In genomic region chrX:372856-373640, GRCh38 we compare ENCODE assay signal across 8 cellular contexts. TPM values are rescaled to one million over a fixed set of nuclear protein-coding genes. Genes with fewer than 3 reads are reported as not detected.
DNase-seq lines count a peak whose midpoint lies in the region; ATAC-seq, FAIRE-seq and TF ChIP-seq lines count a peak whose summit lies in the region.

No MANE protein-coding gene starts in this region.

- no peak for TF ChIP-seq POLR2A in H1 (IDR thresholded peaks at IDR 0.05; ENCODE audit: control extremely low read depth in 1 of 2, low read depth in 2 of 2, low read length in 2 of 2)
- TF ChIP-seq POLR2A in uterus (IDR thresholded peaks at IDR 0.05): no peak

- H2BK20ac ChIP-seq in H1 (ENCODE audit: low read length): no peak overlapping the region

- H3K4me3 Mint-ChIP-seq in naive thymus-derived CD8-positive, alpha-beta T cell: peak overlapping the region; percentile 24 to 77 (median 64)

- no peak for TF ChIP-seq EP300 in H1 (IDR thresholded peaks at IDR 0.05; ENCODE audit: borderline replicate concordance in 1 of 2, low read depth in 2 of 2, low read length in 2 of 2)

- no peak overlapping the region for H3K56ac ChIP-seq in H1 (replicated peaks; ENCODE audit: insufficient read length, low read depth, low read length)

- no peak overlapping the region for H2AK5ac ChIP-seq in H1 (ENCODE audit: low read depth, low read length)

- H3K4me1 ChIP-seq in HUES64 (ENCODE audit: insufficient read depth, low read length) (peaks cover 27% of the 10 kb centered on the region), H1 (replicated peaks in 1 of 4; ENCODE audit: control insufficient read depth in 3 of 4, insufficient read depth in 4 of 4, low read length in 3 of 4) (peaks cover 0 to 33% (median 17%) of the 10 kb centered on the region in 4 experiments; a peak in 6 of 7 replicates), uterus (peaks cover 0 to 10% of the 10 kb centered on the region in 2 donors)

- no peak overlapping the region for H2BK15ac ChIP-seq in H1 (ENCODE audit: low read length)

- WGBS in HUES64: 7% methylated on average over 59 of the region's 63 CpGs
- WGBS in H1 (ENCODE audit: extremely low coverage in 1 of 2, insufficient coverage in 1 of 2, insufficient read length in 1 of 2, insufficient replicate concordance in 2 of 2, low coverage in 1 of 2, low lambda C conversion rate in 2 of 2, missing lambda C conversion rate in 1 of 2), 2 experiments: 21% methylated on average over 45 of the region's 63 CpGs; no CpG with 5 or more reads in 1 of the 2 experiments

- no peaks in the 10 kb centered on the region for H3K9me3 ChIP-seq in HUES64 (ENCODE audit: insufficient read depth, low read depth, low read length)
- no peaks in the 10 kb centered on the region for H3K9me3 ChIP-seq in H1 (ENCODE audit: insufficient read depth in 2 of 2, low read depth in 1 of 2, low read length in 1 of 2)
- no peaks in the 10 kb centered on the region for H3K9me3 ChIP-seq in uterus

- no peak overlapping the region for H2BK12ac ChIP-seq in H1 (ENCODE audit: low read depth, low read length)

- peaks cover 30% of the 10 kb centered on the region for H3K79me1 ChIP-seq in H1 (ENCODE audit: low read depth, low read length)

- peaks cover 4 to 16% (median 5%) of the 10 kb centered on the region in 3 donors for H3K36me3 Mint-ChIP-seq in naive thymus-derived CD8-positive, alpha-beta T cell

- peaks cover 28 to 49% (median 33%) of the 10 kb centered on the region in 4 donors for H3K4me1 Mint-ChIP-seq in naive thymus-derived CD8-positive, alpha-beta T cell

- H3K4ac ChIP-seq in H1 (replicated peaks; ENCODE audit: insufficient read length, low read depth, low read length): no peak overlapping the region

- H4K8ac ChIP-seq in H1 (ENCODE audit: extremely low read depth, insufficient read depth, low read length): 0 out of 2 replicates have a peak overlapping the region, but pooled peaks have one; percentile 62

- peak overlapping the region; percentile 34 for H3K4me3 ChIP-seq in AG09309 (ENCODE audit: control insufficient read depth, low read depth, low read length)
- H3K4me3 ChIP-seq in HUES64 (ENCODE audit: low read length): peak overlapping the region; percentile 65
- peak overlapping the region; percentile 60 to 65 (median 64) for H3K4me3 ChIP-seq in H1 (ENCODE audit: extremely low read depth in 1 of 4, insufficient read depth in 2 of 4, low read depth in 3 of 4, low read length in 4 of 4)
- no peak overlapping the region for H3K4me3 ChIP-seq in uterus

- H3K79me2 ChIP-seq in H1 (ENCODE audit: control insufficient read depth in 1 of 2, insufficient read depth in 2 of 2, low read length in 2 of 2): peaks cover 0 to 59% of the 10 kb centered on the region in 2 experiments; a peak in 3 of 4 replicates

- no peak overlapping the region for H3K27ac Mint-ChIP-seq in naive thymus-derived CD8-positive, alpha-beta T cell

- POLR2A ChIA-PET in H1 (lab: Charles Lee; ENCODE audit: partially characterized antibody): no interaction called here
- POLR2A ChIA-PET in naive thymus-derived CD8-positive, alpha-beta T cell (lab: Charles Lee): no interaction called here

- H2BK5ac ChIP-seq in H1 (ENCODE audit: low read depth, low read length): no peak overlapping the region

- no peak overlapping the region for H4K5ac ChIP-seq in H1 (ENCODE audit: insufficient read length, low read depth, low read length)

- no peak overlapping the region for H2AFZ ChIP-seq in H1 (ENCODE audit: low read length)

- H3K27me3 ChIP-seq in HUES64 (ENCODE audit: insufficient read depth, low read length) (peaks cover 36% of the 10 kb centered on the region), H1 (replicated peaks in 1 of 4; ENCODE audit: control insufficient read depth in 3 of 4, extremely low read depth in 1 of 4, insufficient read depth in 3 of 4, low read length in 3 of 4) (peaks cover 0 to 22% (median 10%) of the 10 kb centered on the region in 4 experiments; a peak in 5 of 7 replicates), uterus (no peaks in the 10 kb centered on the region)

- FAIRE-seq in H1 (lab: Jason Lieb, UNC): no peak

- CTCF ChIA-PET in H1 (lab: Charles Lee; ENCODE audit: partially characterized antibody): no interaction called here

- H4K20me1 ChIP-seq in H1 (replicated peaks in 1 of 2; ENCODE audit: control insufficient read depth in 1 of 2, insufficient read depth in 2 of 2, low read length in 2 of 2): peaks cover 30 to 33% of the 10 kb centered on the region in 2 experiments

- H3K36me3 ChIP-seq in HUES64 (ENCODE audit: insufficient read depth, low read length) (no peaks in the 10 kb centered on the region), H1 (ENCODE audit: control insufficient read depth in 2 of 4, insufficient read depth in 4 of 4, low read length in 3 of 4) (no peaks in the 10 kb centered on the region), uterus (no peaks in the 10 kb centered on the region)

- H3K18ac ChIP-seq in H1 (ENCODE audit: extremely low read depth, low read length): no peak overlapping the region; the same call in 1 of the 2 replicates

- H4K91ac ChIP-seq in H1 (replicated peaks; ENCODE audit: insufficient read length, low read length): no peak overlapping the region

- no peak overlapping the region for H3K14ac ChIP-seq in H1 (ENCODE audit: insufficient read length)

- intact Hi-C loops in uterus (cut with DNase I; ENCODE audit: low total_unique reads): no loop called here

- no peak for DNase-seq in AG09309 (ENCODE audit: low read depth)
- no peak for DNase-seq in H1 (ENCODE audit: low read depth in 1 of 2, low spot score in 2 of 2)
- DNase-seq in naive thymus-derived CD8-positive, alpha-beta T cell: peak in 1 of 10 donors; percentile 61
- DNase-seq in uterus: no peak
- no peak for DNase-seq in DMS79 treated with DMSO at 0.1 percent for 48 hours (lab: John Stamatoyannopoulos, UW)
- no peak for DNase-seq in 8988T

- no peak overlapping the region for H3K27ac ChIP-seq in HUES64 (ENCODE audit: low read depth, low read length)
- H3K27ac ChIP-seq in H1 (ENCODE audit: low read depth, low read length): no peak overlapping the region
- H3K27ac ChIP-seq in uterus: no peak overlapping the region

- no peak for TF ChIP-seq RAD21 in H1 (IDR thresholded peaks at IDR 0.05 in 1 of 2, conservative IDR thresholded peaks at IDR 0.05 in 1 of 2; ENCODE audit: low read depth in 2 of 2, low read length in 2 of 2)

- H3K23ac ChIP-seq in H1 (ENCODE audit: insufficient read length): no peak overlapping the region

- TF ChIP-seq CTCF in AG09309 (IDR thresholded peaks at IDR 0.05; ENCODE audit: control insufficient read depth, insufficient read depth, low read depth, low read length, missing control alignments): no peak
- no peak for TF ChIP-seq CTCF in H1 (IDR thresholded peaks at IDR 0.05; ENCODE audit: control extremely low read depth in 1 of 3, insufficient read depth in 1 of 3, low read depth in 1 of 3, low read length in 3 of 3)
- TF ChIP-seq CTCF in uterus (IDR thresholded peaks at IDR 0.05): no peak

- no peak overlapping the region for H2BK120ac ChIP-seq in H1 (replicated peaks; ENCODE audit: low read depth, low read length)

- peaks cover 0 to 3% (median 0%) of the 10 kb centered on the region in 9 donors for H3K9me3 Mint-ChIP-seq in naive thymus-derived CD8-positive, alpha-beta T cell

- peaks cover 13% of the 10 kb centered on the region; the same call in 1 of the 2 replicates for H3K23me2 ChIP-seq in H1 (ENCODE audit: low read depth, low read length)

- H3K9ac ChIP-seq in HUES64 (ENCODE audit: low read depth, low read length) (peak overlapping the region; percentile 83), H1 (replicated peaks in 1 of 4; ENCODE audit: extremely low read depth in 1 of 4, low read depth in 3 of 4, low read length in 3 of 4) (peak overlapping the region in 3 of 4 experiments; percentile 45 to 81 (median 64); a peak in 5 of 7 replicates)

- peaks cover 17 to 45% (median 39%) of the 10 kb centered on the region in 5 donors for H3K27me3 Mint-ChIP-seq in naive thymus-derived CD8-positive, alpha-beta T cell

- peak overlapping the region; percentile 72 to 88 for H3K4me2 ChIP-seq in H1 (ENCODE audit: insufficient read depth in 1 of 2, low read depth in 2 of 2, low read length in 2 of 2)

- peak in 1 of 2 donors; percentile 6 for ATAC-seq in naive thymus-derived CD8-positive, alpha-beta T cell
- no peak for ATAC-seq in HG03457 (IDR thresholded peaks at IDR 0.05; ENCODE audit: unreplicated experiment)

TF ChIP-seq in H1, 55 proteins besides CTCF, POLR2A, EP300 and RAD21 (continues in another document):
- no peak for TF ChIP-seq EZH2 (IDR thresholded peaks at IDR 0.05; ENCODE audit: low read depth, low read length, severe bottlenecking)

RNA-seq across cellular contexts. Expression of gene PPP2R3B, which starts 13.7 kb away (rescaled TPM):
- 39.8 TPM for polyA plus RNA-seq in HUES64 (2013, experiment 1 of 2)
- 43.6 TPM for polyA plus RNA-seq in HUES64 (2013, experiment 2 of 2)
- total RNA-seq in H1 (2021; fragmentation: NEBNext Ultra II Directional; extraction: Animal tissue kit (Norgen Biotek cat#: 25700)): 84.3 and 86.7 TPM in 2 replicates
- 47.6 and 80.1 TPM in 2 replicates for polyA plus RNA-seq in H1 (2011; rRNA removed)
- 74.0 TPM for polyA plus RNA-seq in H1 (2011; cell fraction: cytosol; rRNA removed)
- 265 TPM for polyA plus RNA-seq in H1 (2011; cell fraction: nucleus; rRNA removed)
- polyA plus RNA-seq in H1 (2012, experiment 1 of 2): 46.6 to 79.9 TPM (median 73.3 TPM) in 4 replicates
- 48.0 TPM for polyA plus RNA-seq in H1 (2012, experiment 2 of 2)
- 41.6 TPM for polyA plus RNA-seq in H1 (2013, experiment 1 of 2)
- polyA plus RNA-seq in H1 (2013, experiment 2 of 2): 37.4 TPM
- 39.1 and 49.9 TPM in 2 replicates for polyA minus RNA-seq in H1 (2011; rRNA and poly(A)+ RNA removed)
- polyA minus RNA-seq in H1 (2011; cell fraction: cytosol; rRNA and poly(A)+ RNA removed): 56.4 TPM
- 122 TPM for polyA minus RNA-seq in H1 (2011; cell fraction: nucleus; rRNA and poly(A)+ RNA removed)
- total RNA-seq in naive thymus-derived CD8-positive, alpha-beta T cell: 10 to 100 TPM; 52.9 to 56.4 TPM
- 10 to 100 TPM in 1 of 3 donors, 1 to 10 TPM in 2; 7.4 to 12.9 (median 9.2) TPM for polyA plus RNA-seq in naive thymus-derived CD8-positive, alpha-beta T cell
- 10 to 100 TPM in 2 of 4 donors, 1 to 10 TPM in 2; 4.1 to 16.1 (median 9.4) TPM for total RNA-seq in uterus

RNA-seq across cellular contexts. Expression of gene GTPBP6, which starts 54.5 kb away (rescaled TPM):
- polyA plus RNA-seq in HUES64 (2013, experiment 1 of 2): 46.4 TPM
- 44.4 TPM for polyA plus RNA-seq in HUES64 (2013, experiment 2 of 2)
- 55.4 and 57.1 TPM in 2 replicates for total RNA-seq in H1 (2021; fragmentation: NEBNext Ultra II Directional; extraction: Animal tissue kit (Norgen Biotek cat#: 25700))
- polyA plus RNA-seq in H1 (2011; rRNA removed): 33.9 and 59.0 TPM in 2 replicates
- polyA plus RNA-seq in H1 (2011; cell fraction: cytosol; rRNA removed): 56.3 TPM
- polyA plus RNA-seq in H1 (2011; cell fraction: nucleus; rRNA removed): 61.5 TPM
- polyA plus RNA-seq in H1 (2012, experiment 1 of 2): 26.6 to 55.2 TPM (median 54.8 TPM) in 4 replicates
- 40.7 TPM for polyA plus RNA-seq in H1 (2012, experiment 2 of 2)
- polyA plus RNA-seq in H1 (2013, experiment 1 of 2): 35.4 TPM
- polyA plus RNA-seq in H1 (2013, experiment 2 of 2): 32.3 TPM
- 17.9 and 18.5 TPM in 2 replicates for polyA minus RNA-seq in H1 (2011; rRNA and poly(A)+ RNA removed)
- 23.8 TPM for polyA minus RNA-seq in H1 (2011; cell fraction: cytosol; rRNA and poly(A)+ RNA removed)
- 18.8 TPM for polyA minus RNA-seq in H1 (2011; cell fraction: nucleus; rRNA and poly(A)+ RNA removed)
- 100 to 1,000 TPM in 1 of 2 experiments, 10 to 100 TPM in 1; 98.5 to 101 TPM for total RNA-seq in naive thymus-derived CD8-positive, alpha-beta T cell
- polyA plus RNA-seq in naive thymus-derived CD8-positive, alpha-beta T cell: 10 to 100 TPM; 37.2 to 62.7 (median 45.6) TPM
- total RNA-seq in uterus: 10 to 100 TPM; 26.2 to 65.3 (median 35.7) TPM

Comparison
In these comparisons a context has a peak if more than half of its experiments do, and no peak if none do; other contexts are left out.
1. H3K4me3 ChIP-seq: peak in AG09309 (single experiment), HUES64 (single experiment) and H1 (4 of 4); none in uterus (0 of 2).